Comparison of ENCODE assay signal across 13 cellular contexts in genomic region chr17:64183815-64184397, GRCh38. TPM values are rescaled to one million over a fixed set of nuclear protein-coding genes. Genes with fewer than 3 reads are reported as not detected.
DNase-seq lines count a peak whose midpoint lies in the region; ATAC-seq, FAIRE-seq and TF ChIP-seq lines count a peak whose summit lies in the region.
"Had no signal": no experiment of that assay in that cellular context is flagged by ENCODE, and none has a peak within 500 bp of the region (broad histone marks: within the 10 kb centered on the region; RNA-seq: fewer than 3 reads in every experiment).

No MANE protein-coding gene starts in this region.

- no peak for TF ChIP-seq CTCF in chondrocyte (IDR thresholded peaks at IDR 0.05)

- H3K36me3 Mint-ChIP-seq in activated naive CD4-positive, alpha-beta T cell treated with anti-CD3 and anti-CD28 coated beads, Interleukin-2, amount 50 U/mL, for 72 hours, result peaks cover 0 to 15% of the 10 kb centered on the region in 2 donors
- H3K36me3 Mint-ChIP-seq in chondrocyte (ENCODE audit: low read depth), result peaks cover 18% of the 10 kb centered on the region

- peak; percentile 94 to 97 for ATAC-seq in activated naive CD4-positive, alpha-beta T cell treated with anti-CD3 and anti-CD28 coated beads, Interleukin-2, amount 50 U/mL, for 72 hours
- no peak for ATAC-seq in HG02870 (IDR thresholded peaks at IDR 0.05; ENCODE audit: unreplicated experiment)
- ATAC-seq: heart left ventricle had no signal

- FAIRE-seq in RCC 7860 (lab: Jason Lieb, UNC), result peak; percentile 63
- FAIRE-seq: small intestine had no signal

- peak; percentile 20 to 67 for DNase-seq in activated naive CD4-positive, alpha-beta T cell treated with anti-CD3 and anti-CD28 coated beads, Interleukin-2, amount 50 U/mL, for 72 hours (ENCODE audit: low spot score in 2 of 2)
- no peak for DNase-seq in activated naive CD4-positive, alpha-beta T cell (lab: John Stamatoyannopoulos, UW)
- DNase-seq in RCC 7860 (ENCODE audit: low spot score) (peak; percentile 60), chondrocyte (ENCODE audit: low spot score) (no peak), putamen (ENCODE audit: low spot score) (no peak), OCI-M1 (lab: John Stamatoyannopoulos, UW) (no peak)
- DNase-seq in stimulated activated CD8-positive, alpha-beta memory T cell treated with anti-CD3 and anti-CD28 coated beads, Interleukin-15, amount 100 ng/mL, for 48 hours (ENCODE audit: low read depth in 2 of 2), result peak; percentile 5 to 28
- DNase-seq: C1 segment of cervical spinal cord, heart left ventricle, SJCRH30, small intestine had no signal

- no peaks in the 10 kb centered on the region for H3K27me3 Mint-ChIP-seq in chondrocyte (ENCODE audit: low read depth)

- H3K4me3 Mint-ChIP-seq in chondrocyte (ENCODE audit: unreplicated experiment), result no peak overlapping the region
- H3K4me3 Mint-ChIP-seq: mesothelial cell of epicardium had no signal

- H3K4me1 Mint-ChIP-seq in chondrocyte (ENCODE audit: low read depth), result peaks cover 35% of the 10 kb centered on the region

- H3K27ac Mint-ChIP-seq in activated naive CD4-positive, alpha-beta T cell treated with anti-CD3 and anti-CD28 coated beads, Interleukin-2, amount 50 U/mL, for 72 hours, result no peak overlapping the region
- H3K27ac Mint-ChIP-seq in chondrocyte (ENCODE audit: unreplicated experiment), result peak overlapping the region; percentile 27
- H3K27ac Mint-ChIP-seq: mesothelial cell of epicardium had no signal

- H3K9me3 Mint-ChIP-seq in activated naive CD4-positive, alpha-beta T cell treated with anti-CD3 and anti-CD28 coated beads, Interleukin-2, amount 50 U/mL, for 72 hours, result no peaks in the 10 kb centered on the region
- no peaks in the 10 kb centered on the region for H3K9me3 Mint-ChIP-seq in chondrocyte (ENCODE audit: low read depth)
- H3K9me3 Mint-ChIP-seq: mesothelial cell of epicardium had no signal

RNA-seq across cellular contexts. Expression of gene ERN1, which starts 54.0 kb away (rescaled TPM):
- total RNA-seq in activated naive CD4-positive, alpha-beta T cell treated with anti-CD3 and anti-CD28 coated beads, Interleukin-2, amount 50 U/mL, for 72 hours, result 10 to 100 TPM; 23.7 to 24.1 TPM
- total RNA-seq in chondrocyte, result 12.1 to 18.2 TPM (median 14.9 TPM) in 3 replicates

Comparison
In these comparisons a context has a peak if more than half of its experiments do, and no peak if none do; other contexts are left out.
1. DNase-seq: peak in activated naive CD4-positive, alpha-beta T cell treated with anti-CD3 and anti-CD28 coated beads, Interleukin-2, amount 50 U/mL, for 72 hours (2 of 2), RCC 7860 (single experiment) and stimulated activated CD8-positive, alpha-beta memory T cell treated with anti-CD3 and anti-CD28 coated beads, Interleukin-15, amount 100 ng/mL, for 48 hours (2 of 2); none in activated naive CD4-positive, alpha-beta T cell (0 of 4), chondrocyte (single experiment), putamen (single experiment) and OCI-M1 (single experiment).